In genomic region chr9:108855888-108856287, GRCh38 we compare ENCODE assay signal across 32 cellular contexts. TPM values are rescaled to one million over a fixed set of nuclear protein-coding genes. Genes with fewer than 3 reads are reported as not detected.
"Had no signal": no experiment of that assay in that cellular context is flagged by ENCODE, and none has a peak within 500 bp of the region (broad histone marks: within the 10 kb centered on the region; RNA-seq: fewer than 3 reads in every experiment).

TSS of gene ACTL7B (minus strand) at chr9:108855986. CDS start at chr9:108855930, 56 bp downstream.

- H3K4me1 ChIP-seq: lower lobe of right lung, prostate gland, right atrium auricular region, sigmoid colon, vagina had no signal

- ATAC-seq: effector memory CD8-positive, alpha-beta T cell; left colon; left ventricle myocardium superior; natural killer cell; stimulated activated naive B cell treated with anti-CD40 and anti-IgM and Interleukin-4, amounts not matched to agents 10 μg/mL and 1 μg/mL and 100 μg/mL, for 72 hours had no signal

- H3K27ac ChIP-seq: esophagus squamous epithelium, lower lobe of right lung, neutrophil, prostate gland, right atrium auricular region, sigmoid colon, suprapubic skin, thyroid gland, vagina had no signal

- H3K27me3 ChIP-seq: esophagus squamous epithelium, neutrophil, right atrium auricular region, sigmoid colon, suprapubic skin, thyroid gland, vagina had no signal

- FAIRE-seq: endometrium, small intestine had no signal

- H3K9me3 ChIP-seq: esophagus squamous epithelium, lower lobe of right lung, neutrophil, prostate gland, right atrium auricular region, sigmoid colon, suprapubic skin, thyroid gland, vagina had no signal

- H3K4me3 ChIP-seq: esophagus squamous epithelium, lower lobe of right lung, prostate gland, right atrium auricular region, sigmoid colon, suprapubic skin, thyroid gland, vagina had no signal

- H3K36me3 ChIP-seq: esophagus squamous epithelium, lower lobe of right lung, neutrophil, prostate gland, right atrium auricular region, sigmoid colon, suprapubic skin, thyroid gland, vagina had no signal

- DNase-seq: cortex of kidney; effector memory CD8-positive, alpha-beta T cell; erythroblast; esophagus squamous epithelium; foreskin melanocyte; glutamatergic neuron; hypothalamus; immature natural killer cell; islet precursor cell; kidney glomerular epithelial cell; left colon; left ventricle myocardium superior; lower lobe of right lung; natural killer cell; sigmoid colon; small intestine; stimulated activated CD4-positive, alpha-beta T cell treated with anti-CD3 and anti-CD28 coated beads, Interleukin-15, amount 100 ng/mL, for 24 hours; stimulated activated CD4-positive, alpha-beta T cell treated with anti-CD3 and anti-CD28 coated beads, Interleukin-2, amount 100 ng/mL, for 48 hours; stimulated activated naive B cell treated with anti-CD40 and anti-IgM and Interleukin-4, amounts not matched to agents 10 μg/mL and 1 μg/mL and 100 μg/mL, for 72 hours; thyroid gland; trophoblast cell had no signal

RNA-seq across cellular contexts. Expression of gene ACTL7B, which starts in this region (rescaled TPM):
- total RNA-seq: dermis microvascular lymphatic vessel endothelial cell, esophagus squamous epithelium, left colon, left ventricle myocardium superior, lower lobe of right lung, mesenteric fat pad, myocyte, osteocyte, right atrium auricular region, vagina had no signal
- polyA plus RNA-seq: immature natural killer cell, neural cell, sigmoid colon, small intestine had no signal
